In the genomic region with DNA sequence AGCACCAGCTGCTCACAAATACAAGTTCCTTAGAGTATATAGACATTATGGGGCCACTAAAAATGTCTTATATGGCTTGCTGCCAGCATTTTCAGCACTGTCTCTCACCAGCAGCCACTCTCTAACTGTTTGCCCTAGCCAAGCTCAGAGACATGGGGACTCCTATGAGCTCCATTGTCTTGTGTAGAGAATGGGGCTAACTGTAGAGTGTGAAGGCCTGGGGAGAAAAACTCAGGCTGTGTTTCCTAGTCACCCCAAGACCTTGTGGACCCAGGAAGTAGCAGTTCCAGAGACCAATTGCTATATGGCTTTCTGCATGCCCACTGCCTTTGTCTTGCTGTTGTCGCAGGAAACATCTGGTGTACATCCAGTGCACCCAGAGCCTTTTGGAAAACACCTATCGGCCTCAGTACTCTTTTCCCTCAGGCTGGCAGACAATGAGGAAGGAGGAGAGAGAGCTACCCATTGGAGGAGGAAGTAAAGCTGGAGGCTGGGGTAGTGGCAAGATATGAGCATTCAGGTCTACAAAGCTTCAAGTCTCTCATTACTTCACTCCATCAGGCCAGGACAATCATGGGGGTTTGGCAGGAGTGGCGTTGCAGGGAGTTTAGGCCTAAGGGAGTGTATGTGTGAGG, we compare ENCODE assay signal across 12 cellular contexts. TPM values are rescaled to one million over a fixed set of nuclear protein-coding genes. Genes with fewer than 3 reads are reported as not detected.
DNase-seq lines count a peak whose midpoint lies in the region; ATAC-seq and TF ChIP-seq lines count a peak whose summit lies in the region.
"Had no signal": no experiment of that assay in that cellular context is flagged by ENCODE, and none has a peak within 500 bp of the region (broad histone marks: within the 10 kb centered on the region; RNA-seq: fewer than 3 reads in every experiment).

No MANE protein-coding gene starts in this region.

- H3K4me3 ChIP-seq in CD4-positive, CD25-positive, alpha-beta regulatory T cell (ENCODE audit: low read depth, low read length): peak overlapping the region; percentile 7
- H3K4me3 ChIP-seq in MG63: no peak overlapping the region

- ATAC-seq in CD4-positive, CD25-positive, alpha-beta regulatory T cell (ENCODE audit: low read depth in 2 of 2): peak in 1 of 2 donors; percentile 14
- ATAC-seq in GM18909 (IDR thresholded peaks at IDR 0.05; ENCODE audit: poor library complexity, unreplicated experiment) (peak; percentile 14), HG02973 (IDR thresholded peaks at IDR 0.05; ENCODE audit: unreplicated experiment) (peak; percentile 11), GM21381 (IDR thresholded peaks at IDR 0.05; ENCODE audit: unreplicated experiment) (no peak)

- no peak for TF ChIP-seq CTCF in VCaP (conservative IDR thresholded peaks at IDR 0.05)

- peak in 1 of 3 donors; percentile 30 for DNase-seq in CD4-positive, CD25-positive, alpha-beta regulatory T cell
- no peak for DNase-seq in MG63
- DNase-seq in NCI-H187 (lab: John Stamatoyannopoulos, UW): no peak
- DNase-seq in stimulated activated naive CD4-positive, alpha-beta T cell (lab: John Stamatoyannopoulos, UW): no peak
- DNase-seq: head of caudate nucleus, KG1 had no signal

- peak overlapping the region in 1 of 3 donors; percentile 20 for H3K27ac Mint-ChIP-seq in CD4-positive, CD25-positive, alpha-beta regulatory T cell

- H3K4me3 Mint-ChIP-seq in CD4-positive, CD25-positive, alpha-beta regulatory T cell: peak overlapping the region in 1 of 4 donors; percentile 51
- H3K4me3 Mint-ChIP-seq: central memory CD8-positive, alpha-beta T cell; nephron had no signal

- no peaks in the 10 kb centered on the region for H3K9me3 ChIP-seq in CD4-positive, CD25-positive, alpha-beta regulatory T cell (ENCODE audit: control insufficient read depth in 2 of 2, low read length in 2 of 2)
- H3K9me3 ChIP-seq in MG63: no peaks in the 10 kb centered on the region

- peaks cover 5% of the 10 kb centered on the region for H3K27me3 Mint-ChIP-seq in CD4-positive, CD25-positive, alpha-beta regulatory T cell

- no peaks in the 10 kb centered on the region for H3K36me3 Mint-ChIP-seq in CD4-positive, CD25-positive, alpha-beta regulatory T cell

- peak overlapping the region; percentile 41 for H3K27ac ChIP-seq in CD4-positive, CD25-positive, alpha-beta regulatory T cell (ENCODE audit: insufficient read depth, low read length, poor library complexity, severe bottlenecking)
- peak overlapping the region; percentile 9; the same call in 1 of the 2 replicates for H3K27ac ChIP-seq in VCaP

- H3K4me1 ChIP-seq in CD4-positive, CD25-positive, alpha-beta regulatory T cell (ENCODE audit: control insufficient read depth, insufficient read depth, low read length, poor library complexity, severe bottlenecking): peaks cover 17% of the 10 kb centered on the region

- H3K4me1 Mint-ChIP-seq in CD4-positive, CD25-positive, alpha-beta regulatory T cell: peaks cover 4 to 49% (median 29%) of the 10 kb centered on the region in 4 donors
- H3K4me1 Mint-ChIP-seq: central memory CD8-positive, alpha-beta T cell had no signal

- no peaks in the 10 kb centered on the region for H3K9me3 Mint-ChIP-seq in CD4-positive, CD25-positive, alpha-beta regulatory T cell
- H3K9me3 Mint-ChIP-seq: central memory CD8-positive, alpha-beta T cell; nephron had no signal

- H3K27me3 ChIP-seq in CD4-positive, CD25-positive, alpha-beta regulatory T cell (ENCODE audit: control insufficient read depth, insufficient read depth, low read length): no peaks in the 10 kb centered on the region
- no peaks in the 10 kb centered on the region for H3K27me3 ChIP-seq in MG63

- H3K36me3 ChIP-seq in CD4-positive, CD25-positive, alpha-beta regulatory T cell (ENCODE audit: control insufficient read depth, insufficient read depth, low read length): no peaks in the 10 kb centered on the region
- H3K36me3 ChIP-seq in MG63: no peaks in the 10 kb centered on the region

RNA-seq across cellular contexts. Expression of a gene that starts 28.4 kb away (rescaled TPM):
- total RNA-seq in CD4-positive, CD25-positive, alpha-beta regulatory T cell: 49.4 TPM
- polyA plus RNA-seq in CD4-positive, CD25-positive, alpha-beta regulatory T cell: 10 to 100 TPM in 3 of 4 donors, 1 to 10 TPM in 1; 3.5 to 38.3 (median 17.9) TPM
- total RNA-seq in MG63 (2014; rRNA removed; shearing (Covaris generic); ENCODE audit: low replicate concordance): not detected in 2 replicates

Comparison
In these comparisons a context has a peak if more than half of its experiments do, and no peak if none do; other contexts are left out.
1. RNA of a gene that starts 28.4 kb away (total RNA-seq): 49.4 TPM in CD4-positive, CD25-positive, alpha-beta regulatory T cell (single experiment); not detected in MG63; every median in the first group is over 10 times any median in the second.